In genomic region chr2:49836017-49836416, GRCh38 we compare ENCODE assay signal across 10 cellular contexts.
"Had no signal": no experiment of that assay in that cellular context is flagged by ENCODE, and none has a peak within 500 bp of the region (broad histone marks: within the 10 kb centered on the region; RNA-seq: fewer than 3 reads in every experiment).

No MANE protein-coding gene starts in this region.

- FAIRE-seq: K562 had no signal

- H3K9ac ChIP-seq: GM23248 had no signal

- ATAC-seq: HCT116, K562 had no signal

- DNase-seq: GM23248, GOT3, H7, HFFc6, IMR-90, KG1 had no signal

- H3K36me3 ChIP-seq: HAP-1 had no signal

- H2AFZ ChIP-seq: GM23248 had no signal

- H3K4me3 ChIP-seq: GM23248, HAP-1, K562 had no signal

- H3K9me3 ChIP-seq: HAP-1 had no signal

- H3K27ac ChIP-seq: GM23248, HL-60 had no signal
